In the genomic region with DNA sequence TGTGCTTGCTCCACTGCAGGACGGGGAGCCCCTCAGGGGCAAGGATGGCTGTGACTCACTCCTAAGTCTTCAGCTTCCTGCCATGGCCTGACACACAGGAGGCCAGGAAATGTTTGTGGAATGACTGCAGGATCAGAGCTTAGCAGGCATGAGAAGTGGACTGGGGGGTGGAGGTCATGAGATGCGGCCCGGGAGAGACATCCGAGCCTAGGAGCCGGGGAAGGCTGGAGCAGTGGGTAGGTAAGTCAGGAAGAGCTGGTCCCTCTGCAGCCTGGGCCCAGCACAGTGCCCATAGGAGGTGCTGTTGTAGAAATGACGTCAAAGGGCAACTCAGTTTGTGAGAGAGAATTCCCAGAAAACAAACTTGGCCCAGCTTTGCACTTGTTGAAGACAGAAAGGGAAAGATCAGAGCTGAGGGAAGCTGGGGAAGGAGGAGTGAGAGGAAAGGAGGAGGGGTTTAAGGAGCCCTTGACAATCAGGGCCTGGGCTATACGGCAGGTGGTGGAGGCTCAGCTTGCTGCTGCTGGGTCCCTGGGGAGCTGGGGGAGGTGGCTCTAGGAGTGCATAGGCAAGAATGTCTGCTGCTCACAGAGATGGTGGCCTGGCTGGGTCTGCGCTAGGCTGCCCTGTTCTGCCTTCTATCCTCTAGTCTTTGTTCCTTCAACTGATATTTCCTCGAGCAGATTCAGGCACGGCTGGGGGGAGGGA, we compare ENCODE assay signal across 8 cellular contexts. TPM values are rescaled to one million over a fixed set of nuclear protein-coding genes. Genes with fewer than 3 reads are reported as not detected.
DNase-seq lines count a peak whose midpoint lies in the region; ATAC-seq, FAIRE-seq and TF ChIP-seq lines count a peak whose summit lies in the region.

No MANE protein-coding gene starts in this region.

- H3K4me3 ChIP-seq in GM12864 (ENCODE audit: low read depth, low read length) (no peak overlapping the region), pancreas (no peak overlapping the region)

- peaks cover 14 to 33% (median 14%) of the 10 kb centered on the region in 3 donors for H3K4me1 ChIP-seq in pancreas

- H3K36me3 ChIP-seq in pancreas = no peaks in the 10 kb centered on the region

- DNase-seq in A172 (ENCODE audit: low spot score) (peak; percentile 96), GM12864 (ENCODE audit: low read depth) (no peak), NCI-H82 (lab: John Stamatoyannopoulos, UW) (peak; percentile 99), dermis microvascular lymphatic vessel endothelial cell (ENCODE audit: low read depth in 2 of 2) (peak; percentile 24 to 97), pancreas (peak in 3 of 6 donors; percentile 31 to 34 (median 33)), RPMI8226 (no peak)
- no peak for DNase-seq in effector CD8-positive, alpha-beta T cell (lab: John Stamatoyannopoulos, UW)

- intact Hi-C loops in pancreas (cut with DNase I) = no loop called here

- H3K27me3 ChIP-seq in pancreas = no peaks in the 10 kb centered on the region

- WGBS in pancreas, 2 donors = 54 to 56% methylated on average over 10 of the region's 10 CpGs

- H3K27ac ChIP-seq in pancreas = peak overlapping the region in 3 of 4 donors; percentile 74 to 90 (median 82)

- TF ChIP-seq CTCF in GM12864 (IDR thresholded peaks at IDR 0.05; ENCODE audit: low read depth, low read length, missing control alignments) (peak; percentile 33), pancreas (IDR thresholded peaks at IDR 0.05) (no peak)

- peak; percentile 46 for ATAC-seq in HG02870 (IDR thresholded peaks at IDR 0.05; ENCODE audit: unreplicated experiment)
- peak; percentile 15 to 49 (median 20) for ATAC-seq in pancreas

- no peak for FAIRE-seq in pancreas (lab: Jason Lieb, UNC)

- no peaks in the 10 kb centered on the region for H3K9me3 ChIP-seq in pancreas

RNA-seq across cellular contexts. Expression of gene POU2F2, which starts 18.5 kb away (rescaled TPM):
- 0.05 TPM in 1 of 2 replicates, not detected in the other for total RNA-seq in A172 (2014; rRNA removed; shearing (Covaris generic))
- 0.26 and 1.0 TPM in 2 replicates for total RNA-seq in dermis microvascular lymphatic vessel endothelial cell
- 1 to 10 TPM in 3 of 6 donors, under 1 TPM in 3; 0.56 to 5.6 (median 1.00) TPM for total RNA-seq in pancreas
- polyA plus RNA-seq in pancreas = 1 to 10 TPM; 1.7 to 1.9 TPM

RNA-seq across cellular contexts. Expression of gene ZNF574, which starts 37.8 kb away (rescaled TPM):
- total RNA-seq in A172 (2014; rRNA removed; shearing (Covaris generic)) = 24.4 and 26.8 TPM in 2 replicates
- total RNA-seq in dermis microvascular lymphatic vessel endothelial cell = 8.0 and 13.4 TPM in 2 replicates
- 1 to 10 TPM; 3.9 to 8.5 (median 5.8) TPM for total RNA-seq in pancreas
- polyA plus RNA-seq in pancreas = 1 to 10 TPM; 4.9 to 6.2 TPM

RNA-seq across cellular contexts. Expression of gene GRIK5, which starts 43.8 kb away (rescaled TPM):
- 0.76 and 1.9 TPM in 2 replicates for total RNA-seq in A172 (2014; rRNA removed; shearing (Covaris generic))
- total RNA-seq in dermis microvascular lymphatic vessel endothelial cell (under 0.01 TPM in 1 of 2 replicates, not detected in the other), pancreas (1 to 10 TPM; 1.9 to 3.6 (median 3.1) TPM)
- 10 to 100 TPM in 1 of 2 donors, 1 to 10 TPM in 1; 4.8 to 10.5 TPM for polyA plus RNA-seq in pancreas

Comparison
In these comparisons a context has a peak if more than half of its experiments do, and no peak if none do; other contexts are left out.
1. DNase-seq: peak in A172 (single experiment), NCI-H82 (single experiment) and dermis microvascular lymphatic vessel endothelial cell (2 of 2); none in GM12864 (single experiment), effector CD8-positive, alpha-beta T cell (single experiment) and RPMI8226 (single experiment).